8 cellular contexts compared by ENCODE assay signal in genomic region chr21:15062566-15062965, GRCh38. TPM values are rescaled to one million over a fixed set of nuclear protein-coding genes. Genes with fewer than 3 reads are reported as not detected.
DNase-seq lines count a peak whose midpoint lies in the region; ATAC-seq, FAIRE-seq and TF ChIP-seq lines count a peak whose summit lies in the region.

No MANE protein-coding gene starts in this region.

- BruUV-seq in K562 (replicated peaks; lab: Mats Ljungman, UMichigan) = no TSS peak

- H3K27ac ChIP-seq in K562 (ENCODE audit: extremely low read depth, low read depth, low read length) = peak overlapping the region; percentile 85; the same call in 1 of the 3 replicates

- DNase-seq in BE2C (no peak), KBM-7 (peak; percentile 33), K562 (ENCODE audit: extremely low read depth in 1 of 4, low spot score in 3 of 4) (peak in 2 of 4 experiments; percentile 15 to 20), lung microvascular endothelial cell (ENCODE audit: low read depth in 2 of 2) (peak; percentile 23 to 46), SHP77 (lab: John Stamatoyannopoulos, UW) (no peak), HuH-7 (ENCODE audit: low spot score) (no peak), epidermal melanocyte (ENCODE audit: insufficient read length, low spot score) (no peak), SW480 (ENCODE audit: low spot score) (no peak)

- H3K9ac ChIP-seq in K562 (ENCODE audit: insufficient read depth in 1 of 2, low read depth in 2 of 2, low read length in 2 of 2) = peak overlapping the region in 1 of 2 experiments; percentile 71; a peak in 3 of 4 replicates

- WGBS in K562 (ENCODE audit: insufficient coverage, low coverage, missing lambda C conversion rate) = 0% methylated on average over 3 of the region's 3 CpGs

- POLR2A ChIA-PET in K562 (lab: Yijun Ruan, JAX) = no interaction called here

- H3K36me3 ChIP-seq in BE2C = no peaks in the 10 kb centered on the region
- no peaks in the 10 kb centered on the region for H3K36me3 ChIP-seq in K562 (ENCODE audit: control insufficient read depth, insufficient read depth, low read length)

- intact Hi-C loops in K562 (cut with micrococcal nuclease) = loop anchor here (1.0 to 5.0 kb wide), 5 partner anchors 200 to 535 kb away; no protein-coding TSS in a partner anchor

- CTCF ChIA-PET in K562 (lab: Yijun Ruan, JAX; ENCODE audit: low intra/inter-chr PET ratio) = interaction anchor here (1.1 kb wide), 1 partner anchor 420 kb away, joined by 3 read pairs; no protein-coding TSS in a partner anchor

- H2AFZ ChIP-seq in K562 (ENCODE audit: low read depth, low read length) = no peak overlapping the region

- no peak for ATAC-seq in K562

- H3K4me1 ChIP-seq in BE2C (peaks cover 30% of the 10 kb centered on the region), K562 (replicated peaks in 1 of 2; ENCODE audit: control insufficient read depth in 2 of 2, insufficient read depth in 2 of 2, low read length in 2 of 2) (peaks cover 12 to 21% of the 10 kb centered on the region in 2 experiments; a peak in 4 of 5 replicates)

- in situ Hi-C loops in KBM-7 (cut with MboI; ENCODE audit: low pct_unique_long_range_greater_than_20kb, low sequenced_read_pairs) (no loop called here), K562 (cut with MboI) (no loop called here)

- H4K20me1 ChIP-seq in K562 (replicated peaks; ENCODE audit: control insufficient read depth, insufficient read depth, low read length) = no peaks in the 10 kb centered on the region

- H3K4me3 ChIP-seq in BE2C (ENCODE audit: low read depth, low read length) (peak overlapping the region; percentile 78), K562 (peak overlapping the region; percentile 80)

- TF ChIP-seq POLR2A in K562 (conservative IDR thresholded peaks at IDR 0.05) = no peak

- peaks cover 82% of the 10 kb centered on the region for H3K79me2 ChIP-seq in K562 (ENCODE audit: control insufficient read depth, insufficient read depth, low read length)

- H3K4me2 ChIP-seq in K562 (ENCODE audit: insufficient read depth, low read length) = peak overlapping the region; percentile 89

- peak; percentile 42 for FAIRE-seq in K562 (lab: Jason Lieb, UNC)

- no peaks in the 10 kb centered on the region for H3K9me1 ChIP-seq in K562 (ENCODE audit: control insufficient read depth, insufficient read depth, low read length)

- peak; percentile 29 to 35 for TF ChIP-seq RAD21 in K562 (CRISPR knock-in tag; conservative IDR thresholded peaks at IDR 0.05 in 1 of 2, IDR thresholded peaks at IDR 0.05 in 1 of 2)

- TF ChIP-seq CTCF in BE2C (IDR thresholded peaks at IDR 0.05; ENCODE audit: low read depth, low read length) = peak; percentile 32
- TF ChIP-seq CTCF in K562 (IDR thresholded peaks at IDR 0.05 in 2 of 3, conservative IDR thresholded peaks at IDR 0.05 in 1 of 3; ENCODE audit: insufficient read depth in 2 of 3, low read depth in 1 of 3, low read length in 3 of 3) = peak in 1 of 3 experiments; percentile 26; a peak in 2 of 6 replicates

- TF ChIP-seq EP300 in K562 (IDR thresholded peaks at IDR 0.05; ENCODE audit: low read length) = no peak

- H3K27me3 ChIP-seq in BE2C (no peaks in the 10 kb centered on the region), K562 (ENCODE audit: control insufficient read depth in 2 of 2, insufficient read depth in 2 of 2, low read length in 2 of 2) (no peaks in the 10 kb centered on the region)

- H3K9me3 ChIP-seq in BE2C (no peaks in the 10 kb centered on the region), K562 (replicated peaks; ENCODE audit: control insufficient read depth, insufficient read depth, low read depth, low read length) (no peaks in the 10 kb centered on the region)

TF ChIP-seq in K562, 482 proteins besides CTCF, POLR2A, EP300 and RAD21:
- no peak for TF ChIP-seq ZFX (CRISPR knock-in tag; IDR thresholded peaks at IDR 0.05)
- TF ChIP-seq TAF9B (IDR thresholded peaks at IDR 0.05; ENCODE audit: partially characterized antibody) = no peak
- TF ChIP-seq CHAMP1 (IDR thresholded peaks at IDR 0.05) = no peak
- no peak for TF ChIP-seq PML (IDR thresholded peaks at IDR 0.05; ENCODE audit: low read length)
- no peak for TF ChIP-seq SRSF1 (IDR thresholded peaks at IDR 0.05; ENCODE audit: low read depth, low read length)
- TF ChIP-seq ZNF41 (CRISPR knock-in tag; conservative IDR thresholded peaks at IDR 0.05) = no peak
- TF ChIP-seq NFXL1 (CRISPR knock-in tag; IDR thresholded peaks at IDR 0.05) = no peak
- no peak for TF ChIP-seq KDM4B (IDR thresholded peaks at IDR 0.05; ENCODE audit: borderline replicate concordance in 2 of 2, low read depth in 1 of 2)
- TF ChIP-seq ZNF184 (CRISPR knock-in tag; IDR thresholded peaks at IDR 0.05) = no peak
- no peak for TF ChIP-seq SRSF7 (optimal IDR thresholded peaks at IDR 0.05; ENCODE audit: low read depth, low read length)
- TF ChIP-seq MNT (conservative IDR thresholded peaks at IDR 0.05) = no peak
- TF ChIP-seq SIRT6 (IDR thresholded peaks at IDR 0.05; ENCODE audit: low read depth, low read length) = no peak
- TF ChIP-seq PREB (CRISPR knock-in tag; IDR thresholded peaks at IDR 0.05) = no peak
- TF ChIP-seq ILF3 (IDR thresholded peaks at IDR 0.05; ENCODE audit: borderline replicate concordance) = no peak
- TF ChIP-seq FOXP1 (CRISPR knock-in tag; IDR thresholded peaks at IDR 0.05) = no peak
- TF ChIP-seq ETV1 (tag; conservative IDR thresholded peaks at IDR 0.05; ENCODE audit: low read depth) = no peak
- no peak for TF ChIP-seq MBD2 (IDR thresholded peaks at IDR 0.05; ENCODE audit: borderline replicate concordance, low read depth)
- no peak for TF ChIP-seq ESRRA (IDR thresholded peaks at IDR 0.05; ENCODE audit: borderline replicate concordance, low read depth)

RNA-seq across cellular contexts. Expression of gene NRIP1, which starts 2.2 kb away (rescaled TPM):
- polyA plus RNA-seq in BE2C (2012; ENCODE audit: insufficient read depth, insufficient read length, low read depth) = 11.1 TPM
- 9.0 and 32.0 TPM in 2 replicates for total RNA-seq in K562 (2011; cell fraction: chromatin; rRNA removed; ENCODE audit: low replicate concordance)
- 6.2 and 11.7 TPM in 2 replicates for total RNA-seq in K562 (2011; cell fraction: nucleolus; rRNA removed)
- total RNA-seq in K562 (2011; cell fraction: nucleoplasm; rRNA removed) = 13.6 and 23.1 TPM in 2 replicates
- total RNA-seq in K562 (2014; rRNA removed) (20.0 and 21.5 TPM in 2 replicates), K562 (2014; rRNA removed; fragmentation: Illumina TruSeq; extraction: Trizol) (42.8 and 51.2 TPM in 2 replicates), K562 (2015; rRNA removed; fragmentation: Illumina TruSeq; extraction: Trizol) (36.8 and 39.0 TPM in 2 replicates), K562 (2021) (31.8 and 38.7 TPM in 2 replicates), lung microvascular endothelial cell (29.6 and 57.1 TPM in 2 replicates)
- polyA plus RNA-seq in K562 (2011; rRNA removed) (16.2 and 17.1 TPM in 2 replicates), K562 (2014; fragmentation: Illumina TruSeq; extraction: Trizol) (17.2 and 19.6 TPM in 2 replicates), K562 (2014; fragmentation: Nextera tagmentation; extraction: Ambion mirVana) (1 to 10 TPM; 4.3 to 6.3 TPM), K562 (2014; rRNA removed) (9.8 and 10.9 TPM in 2 replicates)
- 2.5 and 6.4 TPM in 2 replicates for polyA plus RNA-seq in K562 (2011; cell fraction: cytosol; rRNA removed)
- polyA plus RNA-seq in K562 (2011; cell fraction: nucleus; rRNA removed) = 8.3 and 13.4 TPM in 2 replicates
- 8.2 and 14.6 TPM in 2 replicates for polyA plus RNA-seq in K562 (2012)
- 75.5 and 131 TPM in 2 replicates for polyA minus RNA-seq in K562 (2011; rRNA and poly(A)+ RNA removed)
- 20.7 and 24.4 TPM in 2 replicates for polyA minus RNA-seq in K562 (2011; cell fraction: cytosol; rRNA and poly(A)+ RNA removed)
- polyA minus RNA-seq in K562 (2011; cell fraction: nucleus; rRNA and poly(A)+ RNA removed) = 15.5 and 40.9 TPM in 2 replicates

Comparison
In these comparisons a context has a peak if more than half of its experiments do, and no peak if none do; other contexts are left out.
1. DNase-seq: peak in KBM-7 (single experiment) and lung microvascular endothelial cell (2 of 2); none in BE2C (single experiment), SHP77 (0 of 2), HuH-7 (single experiment), epidermal melanocyte (single experiment) and SW480 (single experiment).